8 cellular contexts compared by ENCODE assay signal in the genomic region with DNA sequence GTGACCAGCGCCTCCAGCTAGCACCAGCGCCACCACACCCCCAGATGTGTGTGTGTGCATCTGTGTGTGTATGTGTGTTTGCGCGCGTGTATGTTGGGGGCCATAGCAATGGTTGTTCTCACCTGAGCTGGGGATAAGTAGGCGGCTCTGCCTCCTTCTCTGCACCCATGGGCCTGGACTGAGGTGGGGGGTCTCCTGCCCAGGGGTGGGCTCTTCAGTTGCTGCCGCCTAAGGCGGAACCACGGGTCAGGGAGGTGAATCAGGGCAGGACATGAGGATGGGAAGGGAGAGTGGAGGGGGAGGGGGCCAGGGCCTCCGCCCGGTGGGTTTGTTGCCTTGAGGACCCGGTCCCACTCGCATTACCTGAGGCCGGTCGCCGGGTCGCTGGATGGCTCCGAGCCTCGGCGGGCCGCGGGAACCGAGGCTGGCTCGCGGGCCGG. TPM values are rescaled to one million over a fixed set of nuclear protein-coding genes. Genes with fewer than 3 reads are reported as not detected.
DNase-seq lines count a peak whose midpoint lies in the region; ATAC-seq, FAIRE-seq and TF ChIP-seq lines count a peak whose summit lies in the region.

No MANE protein-coding gene starts in this region.

- no peaks in the 10 kb centered on the region for H3K9me3 ChIP-seq in astrocyte (ENCODE audit: insufficient read depth, low read depth, low read length)

- H3K4me3 Mint-ChIP-seq in astrocyte (ENCODE audit: unreplicated experiment) = no peak overlapping the region
- H3K4me3 Mint-ChIP-seq in naive thymus-derived CD8-positive, alpha-beta T cell = peak overlapping the region; percentile 80 to 97 (median 87)

- peaks cover 96% of the 10 kb centered on the region for H3K27me3 ChIP-seq in ACC112 (ENCODE audit: insufficient read depth, low read length)
- H3K27me3 ChIP-seq in H7 (ENCODE audit: control insufficient read depth, insufficient read depth, low read length) = peaks cover 96% of the 10 kb centered on the region
- H3K27me3 ChIP-seq in astrocyte (ENCODE audit: insufficient read depth, low read length) = peaks cover 87% of the 10 kb centered on the region

- H2AFZ ChIP-seq in ACC112 (ENCODE audit: low read length, unreplicated experiment) (no peak overlapping the region), astrocyte (ENCODE audit: low read depth, low read length) (no peak overlapping the region)

- H3K4me3 ChIP-seq in ACC112 (ENCODE audit: low read depth, low read length) (peak overlapping the region; percentile 66), H7 (ENCODE audit: insufficient read depth, low read depth, low read length) (peak overlapping the region; percentile 25; the same call in 1 of the 2 replicates), astrocyte (ENCODE audit: insufficient read depth, low read depth, low read length) (no peak overlapping the region)

- H3K4me1 ChIP-seq in ACC112 (ENCODE audit: control insufficient read depth, insufficient read depth, low read length, unreplicated experiment) (no peaks in the 10 kb centered on the region), astrocyte (ENCODE audit: insufficient read depth, low read length) (peaks cover 4% of the 10 kb centered on the region)

- H3K36me3 ChIP-seq in ACC112 (ENCODE audit: insufficient read depth, low read length) (no peaks in the 10 kb centered on the region), H7 (replicated peaks; ENCODE audit: control insufficient read depth, insufficient read depth, low read length) (no peaks in the 10 kb centered on the region), astrocyte (ENCODE audit: insufficient read depth, low read length) (no peaks in the 10 kb centered on the region)

- no peak for TF ChIP-seq CTCF in astrocyte (IDR thresholded peaks at IDR 0.05; ENCODE audit: insufficient read depth, low read depth, low read length)

- POLR2A ChIA-PET in naive thymus-derived CD8-positive, alpha-beta T cell (lab: Charles Lee) = interaction anchor here (0.6 to 4.9 kb wide), 10 partner anchors 7 to 1534 kb away, joined by 3 to 44 read pairs (median 4); partner anchors contain the start of genes NT5C1A and PPIE

- peaks cover 5% of the 10 kb centered on the region for H3K9me3 Mint-ChIP-seq in astrocyte (ENCODE audit: unreplicated experiment)
- H3K9me3 Mint-ChIP-seq in naive thymus-derived CD8-positive, alpha-beta T cell = no peaks in the 10 kb centered on the region

- DNase-seq in H7 (no peak), astrocyte (ENCODE audit: low read depth) (no peak), cerebellar nuclear complex (lab: John Stamatoyannopoulos, UW) (no peak), AG20443 (ENCODE audit: low spot score) (no peak), inferior parietal cortex (ENCODE audit: extremely low spot score) (no peak)
- DNase-seq in naive thymus-derived CD8-positive, alpha-beta T cell = peak in 1 of 10 donors; percentile 14

- H3K79me2 ChIP-seq in ACC112 (ENCODE audit: control insufficient read depth, insufficient read depth, low read length, unreplicated experiment) (no peaks in the 10 kb centered on the region), astrocyte (ENCODE audit: insufficient read depth, low read length) (no peaks in the 10 kb centered on the region)

- no peaks in the 10 kb centered on the region for H3K36me3 Mint-ChIP-seq in astrocyte (ENCODE audit: low read depth, unreplicated experiment)
- H3K36me3 Mint-ChIP-seq in naive thymus-derived CD8-positive, alpha-beta T cell = peaks cover 0 to 4% (median 0%) of the 10 kb centered on the region in 3 donors

- H3K27ac ChIP-seq in ACC112 (ENCODE audit: low read depth, low read length) (no peak overlapping the region), astrocyte (ENCODE audit: low read depth, low read length) (no peak overlapping the region)

- H3K4me2 ChIP-seq in astrocyte (ENCODE audit: low read length) = peak overlapping the region; percentile 80

- H3K27ac Mint-ChIP-seq in astrocyte (ENCODE audit: unreplicated experiment) = no peak overlapping the region
- H3K27ac Mint-ChIP-seq in naive thymus-derived CD8-positive, alpha-beta T cell = peak overlapping the region; percentile 31 to 95 (median 90)

- H3K4me1 Mint-ChIP-seq in astrocyte (ENCODE audit: low read depth, unreplicated experiment) = peaks cover 14% of the 10 kb centered on the region
- peaks cover 24 to 47% (median 34%) of the 10 kb centered on the region in 4 donors for H3K4me1 Mint-ChIP-seq in naive thymus-derived CD8-positive, alpha-beta T cell

- H4K20me1 ChIP-seq in astrocyte (ENCODE audit: insufficient read depth, low read length) = peaks cover 4% of the 10 kb centered on the region

- peaks cover 71% of the 10 kb centered on the region for H3K27me3 Mint-ChIP-seq in astrocyte (ENCODE audit: low read depth, unreplicated experiment)
- H3K27me3 Mint-ChIP-seq in naive thymus-derived CD8-positive, alpha-beta T cell = peaks cover 0 to 34% (median 5%) of the 10 kb centered on the region in 5 donors

- ATAC-seq in naive thymus-derived CD8-positive, alpha-beta T cell = peak; percentile 3 to 6
- no peak for ATAC-seq in HG02798 (IDR thresholded peaks at IDR 0.05; ENCODE audit: poor library complexity, unreplicated experiment)

- FAIRE-seq in astrocyte (lab: Jason Lieb, UNC) = no peak

- no peak overlapping the region for H3K9ac ChIP-seq in astrocyte (ENCODE audit: low read length)

RNA-seq across cellular contexts. Expression of gene HPCAL4, which starts 0.3 kb away (rescaled TPM):
- not detected in 2 replicates for total RNA-seq in H7 (2014; rRNA removed; shearing (Covaris generic))
- total RNA-seq in astrocyte = 0.07 and 0.20 TPM in 2 replicates
- total RNA-seq in naive thymus-derived CD8-positive, alpha-beta T cell = 10 to 100 TPM; 31.9 to 32.5 TPM
- polyA plus RNA-seq in naive thymus-derived CD8-positive, alpha-beta T cell = 1 to 10 TPM; 2.1 to 4.6 (median 3.9) TPM

RNA-seq across cellular contexts. Expression of gene NT5C1A, which starts 19.1 kb away (rescaled TPM):
- total RNA-seq in H7 (2014; rRNA removed; shearing (Covaris generic)) = not detected in 2 replicates
- total RNA-seq in astrocyte = 0.20 TPM in 1 of 2 replicates, not detected in the other
- total RNA-seq in naive thymus-derived CD8-positive, alpha-beta T cell = under 1 TPM; 0.71 to 0.88 TPM
- polyA plus RNA-seq in naive thymus-derived CD8-positive, alpha-beta T cell = not detected

RNA-seq across cellular contexts. Expression of gene PPIE, which starts 47.7 kb away (rescaled TPM):
- total RNA-seq in H7 (2014; rRNA removed; shearing (Covaris generic)) = 62.1 and 63.1 TPM in 2 replicates
- 33.1 and 33.7 TPM in 2 replicates for total RNA-seq in astrocyte
- total RNA-seq in naive thymus-derived CD8-positive, alpha-beta T cell = 10 to 100 TPM; 86.9 to 88.3 TPM
- polyA plus RNA-seq in naive thymus-derived CD8-positive, alpha-beta T cell = 100 to 1,000 TPM; 101 to 123 (median 102) TPM

RNA-seq across cellular contexts. Expression of gene HEYL, which starts 51.5 kb away (rescaled TPM):
- total RNA-seq in H7 (2014; rRNA removed; shearing (Covaris generic)) = 0.63 and 0.94 TPM in 2 replicates
- total RNA-seq in astrocyte = 1.1 and 3.1 TPM in 2 replicates
- under 1 TPM in 1 of 2 experiments, not detected in 1; 0.11 TPM for total RNA-seq in naive thymus-derived CD8-positive, alpha-beta T cell
- under 1 TPM in 1 of 3 donors, not detected in 2; 0.30 TPM for polyA plus RNA-seq in naive thymus-derived CD8-positive, alpha-beta T cell

Comparison
In these comparisons a context has a peak if more than half of its experiments do, and no peak if none do; other contexts are left out.
1. RNA of gene HPCAL4, which starts 0.3 kb away (total RNA-seq): 31.9 to 32.5 TPM in naive thymus-derived CD8-positive, alpha-beta T cell; 0.07 to 0.20 TPM in astrocyte and not detected in H7; every median in the first group is over 10 times any median in the second.